Comparison of ENCODE assay signal across 12 cellular contexts in genomic region chrX:29555465-29556091, GRCh38.
DNase-seq lines count a peak whose midpoint lies in the region; ATAC-seq and TF ChIP-seq lines count a peak whose summit lies in the region.
"Had no signal": no experiment of that assay in that cellular context is flagged by ENCODE, and none has a peak within 500 bp of the region (broad histone marks: within the 10 kb centered on the region; RNA-seq: fewer than 3 reads in every experiment).

No MANE protein-coding gene starts in this region.

- ATAC-seq in HG02610 (IDR thresholded peaks at IDR 0.05; ENCODE audit: unreplicated experiment) (peak; percentile 93), HG03432 (IDR thresholded peaks at IDR 0.05; ENCODE audit: unreplicated experiment) (peak; percentile 98)

- H3K4me2 ChIP-seq in PC-9, result no peak overlapping the region
- H3K4me2 ChIP-seq: SK-N-SH had no signal

- H3F3A ChIP-seq in PC-9 (ENCODE audit: insufficient read depth, low read depth), result no peaks in the 10 kb centered on the region

- no peak overlapping the region for H2AFZ ChIP-seq in PC-9

- DNase-seq in GM19238 (ENCODE audit: insufficient read length, low spot score) (peak; percentile 13), PC-9 (no peak), inferior parietal cortex (ENCODE audit: extremely low spot score) (no peak), NK-92 (lab: John Stamatoyannopoulos, UW; ENCODE audit: unreplicated experiment) (no peak), NCI-H510A (lab: John Stamatoyannopoulos, UW) (no peak)
- DNase-seq: activated CD4-positive, alpha-beta T cell treated with anti-CD3 and anti-CD28 coated beads, Interleukin-2, amount 50 U/mL, for 4 hours; effector CD8-positive, alpha-beta T cell; NCI-H2081; SK-N-SH had no signal

- POLR2A ChIA-PET in PC-9 (lab: Charles Lee; ENCODE audit: unreplicated experiment), result no interaction called here

- intact Hi-C loops in PC-9 (cut with micrococcal nuclease; ENCODE audit: unreplicated experiment), result no loop called here

- H3K27me3 ChIP-seq in PC-9 (ENCODE audit: insufficient read depth, low read depth), result no peaks in the 10 kb centered on the region

- no peak overlapping the region for H3K27ac ChIP-seq in PC-9

- CTCF ChIA-PET in PC-9 (lab: Charles Lee), result interaction anchor here (0.7 kb wide), 1 partner anchor 321 kb away, joined by 3 read pairs; no protein-coding TSS in a partner anchor

- no peaks in the 10 kb centered on the region for H3K9me2 ChIP-seq in PC-9 (ENCODE audit: insufficient read depth)
- H3K9me2 ChIP-seq: SK-N-SH had no signal

- BruUV-seq in PC-9 (replicated peaks; lab: Mats Ljungman, UMichigan), result no TSS peak

- H3K36me3 ChIP-seq in PC-9 (ENCODE audit: low read depth), result no peaks in the 10 kb centered on the region

- H3K4me1 ChIP-seq in PC-9 (replicated peaks; ENCODE audit: insufficient read depth), result no peaks in the 10 kb centered on the region

- no peaks in the 10 kb centered on the region for H3K9me3 ChIP-seq in PC-9 (ENCODE audit: insufficient read depth, low read depth)

- peak overlapping the region; percentile 28; the same call in 1 of the 2 replicates for H3K4me3 ChIP-seq in GM08714 (ENCODE audit: low read length)
- no peak overlapping the region for H3K4me3 ChIP-seq in PC-9

- no peaks in the 10 kb centered on the region for H4K20me1 ChIP-seq in PC-9 (ENCODE audit: insufficient read depth)

- TF ChIP-seq CTCF in PC-9 (conservative IDR thresholded peaks at IDR 0.05), result no peak

- no peaks in the 10 kb centered on the region for H3K79me2 ChIP-seq in PC-9 (ENCODE audit: low read depth)
